In genomic region chr20:58388882-58389323, GRCh38 we compare ENCODE assay signal across 1 cellular context.
TF ChIP-seq lines count a peak whose summit lies in the region.

Gene VAPB (plus strand): TSS chr20:58389229. CDS start chr20:58389460, 231 bp downstream.

TF ChIP-seq in HepG2, 621 proteins besides CTCF, POLR2A, EP300 and RAD21 (continued from another document and continues in another):
- TF ChIP-seq CEBPZ (IDR thresholded peaks at IDR 0.05; ENCODE audit: low read length): no peak
- TF ChIP-seq SCMH1 (CRISPR knock-in tag; IDR thresholded peaks at IDR 0.05; ENCODE audit: borderline replicate concordance): no peak
- TF ChIP-seq MIER2 (CRISPR knock-in tag; IDR thresholded peaks at IDR 0.05): no peak
- no peak; the same call in 1 of the 2 replicates for TF ChIP-seq PITX1 (CRISPR knock-in tag; IDR thresholded peaks at IDR 0.05)
- TF ChIP-seq POGK (CRISPR knock-in tag; conservative IDR thresholded peaks at IDR 0.05): peak; percentile 97
- TF ChIP-seq ZNF3 (CRISPR knock-in tag; IDR thresholded peaks at IDR 0.05): no peak
- no peak for TF ChIP-seq XBP1 (CRISPR knock-in tag; IDR thresholded peaks at IDR 0.05)
- TF ChIP-seq NONO (IDR thresholded peaks at IDR 0.05): no peak
- TF ChIP-seq NONO (CRISPR knock-in tag; conservative IDR thresholded peaks at IDR 0.05): no peak; the same call in 1 of the 2 replicates
- TF ChIP-seq ZNF782 (CRISPR knock-in tag; IDR thresholded peaks at IDR 0.05; ENCODE audit: borderline replicate concordance): no peak
- TF ChIP-seq PRDM15 (CRISPR knock-in tag; IDR thresholded peaks at IDR 0.05): no peak
- TF ChIP-seq ZNF790 (CRISPR knock-in tag; IDR thresholded peaks at IDR 0.05; ENCODE audit: borderline replicate concordance): no peak
- TF ChIP-seq SSRP1 (CRISPR knock-in tag; IDR thresholded peaks at IDR 0.05): no peak
- peak; percentile 76 for TF ChIP-seq POLR2AphosphoS5 (IDR thresholded peaks at IDR 0.05; ENCODE audit: low read depth, low read length)
- TF ChIP-seq ZNF510 (CRISPR knock-in tag; IDR thresholded peaks at IDR 0.05; ENCODE audit: low read depth): no peak
- peak; percentile 95 for TF ChIP-seq YEATS4 (CRISPR knock-in tag; IDR thresholded peaks at IDR 0.05; ENCODE audit: borderline replicate concordance)
- peak; percentile 11; the same call in 1 of the 2 replicates for TF ChIP-seq ZNF10 (CRISPR knock-in tag; IDR thresholded peaks at IDR 0.05; ENCODE audit: borderline replicate concordance, low read depth)
- 0 out of 2 replicates have a peak, but pooled peaks have one; percentile 49 for TF ChIP-seq ETS1 (CRISPR knock-in tag; IDR thresholded peaks at IDR 0.05)
- no peak for TF ChIP-seq ZNF773 (CRISPR knock-in tag; IDR thresholded peaks at IDR 0.05; ENCODE audit: borderline replicate concordance)
- no peak for TF ChIP-seq MTA3 (CRISPR knock-in tag; IDR thresholded peaks at IDR 0.05)
- TF ChIP-seq ZKSCAN1 (IDR thresholded peaks at IDR 0.05; ENCODE audit: low read length): no peak
- no peak for TF ChIP-seq DNMT3B (CRISPR knock-in tag; conservative IDR thresholded peaks at IDR 0.05)
- TF ChIP-seq MEIS2 (CRISPR knock-in tag; IDR thresholded peaks at IDR 0.05): no peak; the same call in 1 of the 2 replicates
- TF ChIP-seq HBP1 (CRISPR knock-in tag; IDR thresholded peaks at IDR 0.05; ENCODE audit: low read depth): no peak
- no peak for TF ChIP-seq REXO4 (CRISPR knock-in tag; IDR thresholded peaks at IDR 0.05; ENCODE audit: borderline replicate concordance)
- TF ChIP-seq ASH2L (IDR thresholded peaks at IDR 0.05; ENCODE audit: insufficient read length, low read depth, low read length): no peak
- 0 out of 2 replicates have a peak, but pooled peaks have one; percentile 50 for TF ChIP-seq CCDC6 (CRISPR knock-in tag; IDR thresholded peaks at IDR 0.05)
- peak; percentile 92 for TF ChIP-seq GABPB1 (CRISPR knock-in tag; IDR thresholded peaks at IDR 0.05)
- TF ChIP-seq CEBPB (IDR thresholded peaks at IDR 0.05; ENCODE audit: borderline replicate concordance, low read depth, low read length): no peak
- TF ChIP-seq ZNF34 (CRISPR knock-in tag; IDR thresholded peaks at IDR 0.05; ENCODE audit: borderline replicate concordance): no peak
- peak; percentile 96 for TF ChIP-seq TOPORS (CRISPR knock-in tag; IDR thresholded peaks at IDR 0.05)
- TF ChIP-seq ARID2 (CRISPR knock-in tag; IDR thresholded peaks at IDR 0.05; ENCODE audit: borderline replicate concordance): peak; percentile 81
- peak; percentile 75 for TF ChIP-seq KAT8 (CRISPR knock-in tag; IDR thresholded peaks at IDR 0.05)
- TF ChIP-seq PLRG1 (conservative IDR thresholded peaks at IDR 0.05): no peak
- TF ChIP-seq ZNF792 (CRISPR knock-in tag; IDR thresholded peaks at IDR 0.05): peak; percentile 72; the same call in 1 of the 2 replicates
- TF ChIP-seq ZBTB43 (CRISPR knock-in tag; conservative IDR thresholded peaks at IDR 0.05): 0 out of 2 replicates have a peak, but pooled peaks have one; percentile 13
- TF ChIP-seq CBX1 (IDR thresholded peaks at IDR 0.05; ENCODE audit: low read depth): peak; percentile 30
- no peak for TF ChIP-seq ELK4 (CRISPR knock-in tag; IDR thresholded peaks at IDR 0.05; ENCODE audit: borderline replicate concordance)
- TF ChIP-seq ZBTB33 (CRISPR knock-in tag; IDR thresholded peaks at IDR 0.05): no peak
- 0 out of 2 replicates have a peak, but pooled peaks have one; percentile 60 for TF ChIP-seq HINFP (CRISPR knock-in tag; IDR thresholded peaks at IDR 0.05; ENCODE audit: low read depth)
- no peak for TF ChIP-seq NCOA1 (CRISPR knock-in tag; IDR thresholded peaks at IDR 0.05)
